31 cellular contexts compared by ENCODE assay signal in genomic region chr1:82932727-82933126, GRCh38.
"Had no signal": no experiment of that assay in that cellular context is flagged by ENCODE, and none has a peak within 500 bp of the region (broad histone marks: within the 10 kb centered on the region; RNA-seq: fewer than 3 reads in every experiment).

No MANE protein-coding gene starts in this region.

- H3K9me3 ChIP-seq: adrenal gland, body of pancreas, esophagus squamous epithelium had no signal

- DNase-seq: activated CD4-positive, alpha-beta memory T cell treated with anti-CD3 and anti-CD28 coated beads, Interleukin-2, amount 10 ng/mL, durations not matched to agents 7 days and 5 days; activated CD4-positive, alpha-beta T cell treated with anti-CD3 and anti-CD28 coated beads for 1 hour; activated CD4-positive, alpha-beta T cell treated with anti-CD3 and anti-CD28 coated beads for 48 hours; activated CD4-positive, alpha-beta T cell treated with anti-CD3 and anti-CD28 coated beads, Interleukin-2, amount 50 U/mL, for 1 hour; activated CD8-positive, alpha-beta memory T cell treated with anti-CD3 and anti-CD28 coated beads, Interleukin-2, amount 10 ng/mL, durations not matched to agents 7 days and 5 days; activated CD8-positive, alpha-beta memory T cell treated with anti-CD3 and anti-CD28 coated beads, Interleukin-2, amount 50 U/mL, for 4 hours; activated gamma-delta T cell; activated naive CD4-positive, alpha-beta T cell; activated naive CD4-positive, alpha-beta T cell treated with anti-CD3 and anti-CD28 coated beads, Interleukin-2, amount 50 U/mL, for 16 hours; activated naive CD8-positive, alpha-beta T cell treated with anti-CD3 and anti-CD28 coated beads for 36 hours; activated naive CD8-positive, alpha-beta T cell treated with anti-CD3 and anti-CD28 coated beads, Interleukin-2, amount 50 U/mL, for 24 hours; activated T-cell treated with anti-CD3 and anti-CD28 coated beads, Interleukin-2, amount 50 U/mL, for 1 hour; activated T-cell treated with anti-CD3 and anti-CD28 coated beads, Interleukin-2, amount 50 U/mL, for 48 hours; adrenal gland; amygdala; aorta; body of pancreas; caudate nucleus; cortex of kidney; dermis blood vessel endothelial cell; effector CD4-positive, alpha-beta T cell; effector memory CD8-positive, alpha-beta T cell; esophagus squamous epithelium; foreskin melanocyte; heart right ventricle; T-helper 2 cell had no signal

- H3K27me3 Mint-ChIP-seq: activated CD4-positive, alpha-beta memory T cell treated with anti-CD3 and anti-CD28 coated beads, Interleukin-2, amount 10 ng/mL, durations not matched to agents 7 days and 5 days; activated CD8-positive, alpha-beta memory T cell treated with anti-CD3 and anti-CD28 coated beads, Interleukin-2, amount 10 ng/mL, durations not matched to agents 7 days and 5 days; effector memory CD8-positive, alpha-beta T cell had no signal

- H3K27ac ChIP-seq: adrenal gland, body of pancreas, epithelial cell of prostate, esophagus squamous epithelium, gastroesophageal sphincter, heart right ventricle, VCaP had no signal

- H3K27me3 ChIP-seq: adrenal gland, body of pancreas, esophagus squamous epithelium, gastroesophageal sphincter, heart right ventricle had no signal

- H3K4me1 Mint-ChIP-seq: activated CD4-positive, alpha-beta memory T cell treated with anti-CD3 and anti-CD28 coated beads, Interleukin-2, amount 10 ng/mL, durations not matched to agents 7 days and 5 days; activated CD8-positive, alpha-beta memory T cell treated with anti-CD3 and anti-CD28 coated beads, Interleukin-2, amount 10 ng/mL, durations not matched to agents 7 days and 5 days; activated naive CD8-positive, alpha-beta T cell treated with anti-CD3 and anti-CD28 coated beads for 36 hours; activated naive CD8-positive, alpha-beta T cell treated with anti-CD3 and anti-CD28 coated beads, Interleukin-2, amount 50 U/mL, for 24 hours had no signal

- ATAC-seq: activated CD8-positive, alpha-beta memory T cell treated with anti-CD3 and anti-CD28 coated beads, Interleukin-2, amount 10 ng/mL, durations not matched to agents 7 days and 5 days; activated naive CD8-positive, alpha-beta T cell treated with anti-CD3 and anti-CD28 coated beads, Interleukin-2, amount 50 U/mL, for 24 hours; body of pancreas; effector memory CD8-positive, alpha-beta T cell; gastroesophageal sphincter; heart right ventricle; WTC11 had no signal

- H3K36me3 ChIP-seq: adrenal gland, esophagus squamous epithelium, gastroesophageal sphincter, heart right ventricle had no signal

- H3K27ac Mint-ChIP-seq: activated CD4-positive, alpha-beta memory T cell treated with anti-CD3 and anti-CD28 coated beads, Interleukin-2, amount 10 ng/mL, durations not matched to agents 7 days and 5 days; activated CD8-positive, alpha-beta memory T cell treated with anti-CD3 and anti-CD28 coated beads, Interleukin-2, amount 10 ng/mL, durations not matched to agents 7 days and 5 days; activated naive CD8-positive, alpha-beta T cell treated with anti-CD3 and anti-CD28 coated beads for 36 hours; activated naive CD8-positive, alpha-beta T cell treated with anti-CD3 and anti-CD28 coated beads, Interleukin-2, amount 50 U/mL, for 24 hours; activated T-helper 1 cell treated with anti-CD3 and anti-CD28 coated beads, Interleukin-12 subunit alpha, Interleukin-12 subunit beta, Interleukin-2, Interleukin-4 antibody, amounts not matched to agents 30 ng/mL and 10 ng/mL and 1 ng/mL, durations not matched to agents 14 hours and 24 hours and 36 hours; effector memory CD8-positive, alpha-beta T cell; WTC11 had no signal

- H3K4me1 ChIP-seq: adrenal gland, body of pancreas, esophagus squamous epithelium, gastroesophageal sphincter had no signal

- H3K4me3 Mint-ChIP-seq: activated CD4-positive, alpha-beta memory T cell treated with anti-CD3 and anti-CD28 coated beads, Interleukin-2, amount 10 ng/mL, durations not matched to agents 7 days and 5 days; activated CD8-positive, alpha-beta memory T cell treated with anti-CD3 and anti-CD28 coated beads, Interleukin-2, amount 10 ng/mL, durations not matched to agents 7 days and 5 days; activated naive CD8-positive, alpha-beta T cell treated with anti-CD3 and anti-CD28 coated beads for 36 hours; activated naive CD8-positive, alpha-beta T cell treated with anti-CD3 and anti-CD28 coated beads, Interleukin-2, amount 50 U/mL, for 24 hours; activated T-helper 1 cell treated with anti-CD3 and anti-CD28 coated beads, Interleukin-12 subunit alpha, Interleukin-12 subunit beta, Interleukin-2, Interleukin-4 antibody, amounts not matched to agents 30 ng/mL and 10 ng/mL and 1 ng/mL, durations not matched to agents 14 hours and 24 hours and 36 hours; effector memory CD8-positive, alpha-beta T cell; WTC11 had no signal

- H3K36me3 Mint-ChIP-seq: activated CD8-positive, alpha-beta memory T cell treated with anti-CD3 and anti-CD28 coated beads, Interleukin-2, amount 10 ng/mL, durations not matched to agents 7 days and 5 days; activated naive CD8-positive, alpha-beta T cell treated with anti-CD3 and anti-CD28 coated beads for 36 hours; WTC11 had no signal

- H3K9me3 Mint-ChIP-seq: activated CD4-positive, alpha-beta memory T cell treated with anti-CD3 and anti-CD28 coated beads, Interleukin-2, amount 10 ng/mL, durations not matched to agents 7 days and 5 days; activated T-helper 1 cell treated with anti-CD3 and anti-CD28 coated beads, Interleukin-12 subunit alpha, Interleukin-12 subunit beta, Interleukin-2, Interleukin-4 antibody, amounts not matched to agents 30 ng/mL and 10 ng/mL and 1 ng/mL, durations not matched to agents 14 hours and 24 hours and 36 hours had no signal

- H3K4me3 ChIP-seq: adrenal gland, body of pancreas, esophagus squamous epithelium, gastroesophageal sphincter, heart right ventricle had no signal
